Comparison of ENCODE assay signal across 8 cellular contexts in the genomic region with DNA sequence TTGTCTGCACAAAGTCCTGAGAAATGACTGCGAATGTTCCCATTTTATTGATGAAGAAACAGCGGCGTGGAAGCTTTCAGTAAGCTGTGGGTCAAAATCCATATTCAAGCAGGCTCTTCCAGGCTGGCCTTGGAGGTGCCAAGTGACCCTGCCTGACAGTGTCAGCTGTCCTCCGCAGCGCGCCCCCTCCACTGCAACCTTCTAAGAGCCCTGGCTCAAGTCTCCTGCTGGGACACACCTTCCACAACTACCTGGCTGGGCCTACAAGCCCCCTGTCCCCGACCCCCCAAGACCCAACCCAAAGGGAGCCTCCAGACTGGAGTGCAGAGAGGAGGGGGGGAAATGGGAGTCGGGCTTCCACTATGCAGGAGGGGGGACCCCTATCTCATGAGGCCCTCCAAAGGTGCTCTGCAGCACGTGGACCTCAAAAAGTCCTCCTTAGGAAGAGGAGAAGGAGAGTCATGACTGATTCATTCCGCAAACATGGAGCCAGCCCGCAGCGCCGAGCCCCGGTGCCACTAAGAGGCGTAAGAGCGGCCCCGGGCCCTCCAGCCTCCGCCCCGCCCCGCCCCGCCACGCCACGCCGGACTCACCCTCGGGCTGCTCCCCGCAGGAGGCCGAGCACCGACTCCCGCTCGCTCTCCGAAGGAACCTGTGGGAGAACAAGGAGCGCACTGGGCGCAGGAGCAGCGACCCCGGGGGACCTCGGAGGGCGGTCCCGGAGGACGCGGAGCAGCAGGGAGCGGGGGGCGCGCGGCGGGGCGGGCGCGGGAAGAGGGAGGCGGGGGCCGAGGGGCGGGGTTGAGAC. TPM values are rescaled to one million over a fixed set of nuclear protein-coding genes. Genes with fewer than 3 reads are reported as not detected.
DNase-seq lines count a peak whose midpoint lies in the region; ATAC-seq and TF ChIP-seq lines count a peak whose summit lies in the region.

No MANE protein-coding gene starts in this region.

- CTCF ChIA-PET in Caco-2 (lab: Charles Lee), result interaction anchor here (1.6 to 1.7 kb wide), 2 partner anchors 14 to 18 kb away, joined by 3 to 8 read pairs; no protein-coding TSS in a partner anchor

- intact Hi-C loops in Caco-2 (cut with micrococcal nuclease; ENCODE audit: unreplicated experiment), result loop anchor here (5.0 kb wide), 1 partner anchor 55 kb away; the partner anchor contains the start of gene DUSP3

- H3K9me3 ChIP-seq in Caco-2 (no peaks in the 10 kb centered on the region), neuron (ENCODE audit: low read length) (no peaks in the 10 kb centered on the region)

- H3K27me3 ChIP-seq in Caco-2 (replicated peaks; ENCODE audit: control insufficient read depth, insufficient read depth, low read length), result no peaks in the 10 kb centered on the region
- no peaks in the 10 kb centered on the region for H3K27me3 ChIP-seq in neuron (ENCODE audit: insufficient read depth, low read length)

- peak overlapping the region; percentile 96 for H2AFZ ChIP-seq in neuron (ENCODE audit: low read depth, low read length)

- H3K27me3 Mint-ChIP-seq in Caco-2 (ENCODE audit: insufficient read depth, unreplicated experiment), result peaks cover 6% of the 10 kb centered on the region

- H3K4me1 Mint-ChIP-seq in Caco-2 (ENCODE audit: low read depth, unreplicated experiment), result peaks cover 7% of the 10 kb centered on the region

- no TSS peak for BruUV-seq in Caco-2 (replicated peaks; lab: Mats Ljungman, UMichigan)

- peaks cover 8% of the 10 kb centered on the region for H3K36me3 Mint-ChIP-seq in Caco-2 (ENCODE audit: insufficient read depth, unreplicated experiment)

- H3K4me3 Mint-ChIP-seq in Caco-2 (ENCODE audit: unreplicated experiment), result peak overlapping the region; percentile 82

- ATAC-seq in GM19463 (IDR thresholded peaks at IDR 0.05; ENCODE audit: unreplicated experiment) (no peak), HG02884 (IDR thresholded peaks at IDR 0.05; ENCODE audit: unreplicated experiment) (no peak)

- H3K4me3 ChIP-seq in Caco-2 (ENCODE audit: low read depth, low read length) (peak overlapping the region; percentile 59), foreskin fibroblast (ENCODE audit: low read depth in 1 of 2, low read length in 2 of 2) (peak overlapping the region; percentile 59 to 70), neuron (ENCODE audit: low read length) (peak overlapping the region; percentile 60)
- peak overlapping the region; percentile 2; the same call in 1 of the 2 replicates for H3K4me3 ChIP-seq in Jurkat, Clone E6-1 (ENCODE audit: low read length)

- DNase-seq in Caco-2 (peak; percentile 60 to 67), foreskin fibroblast (peak; percentile 78 to 92), midbrain (lab: John Stamatoyannopoulos, UW) (no peak)
- DNase-seq in Jurkat, Clone E6-1 (ENCODE audit: low read depth, low spot score), result no peak
- DNase-seq in activated T-cell treated with anti-CD3 and anti-CD28 coated beads, Interleukin-2, amount 50 U/mL, for 1 hour, result peak; percentile 27

- H3K9me3 Mint-ChIP-seq in Caco-2 (ENCODE audit: unreplicated experiment), result no peaks in the 10 kb centered on the region

- H3K36me3 ChIP-seq in Caco-2 (ENCODE audit: control insufficient read depth, insufficient read depth, low read length), result no peaks in the 10 kb centered on the region
- H3K36me3 ChIP-seq in neuron (ENCODE audit: insufficient read depth, low read length), result no peaks in the 10 kb centered on the region

- H3K4me1 ChIP-seq in Caco-2 (peaks cover 5% of the 10 kb centered on the region; the same call in 1 of the 2 replicates), neuron (ENCODE audit: insufficient read depth, low read length) (peaks cover 23% of the 10 kb centered on the region)

- no peak overlapping the region for H3K27ac Mint-ChIP-seq in Caco-2 (ENCODE audit: unreplicated experiment)

- no peak for TF ChIP-seq CTCF in Caco-2 (IDR thresholded peaks at IDR 0.05; ENCODE audit: insufficient read depth in 1 of 2, low read depth in 1 of 2, low read length in 1 of 2, severe bottlenecking in 1 of 2, unreplicated experiment in 1 of 2)
- no peak for TF ChIP-seq CTCF in foreskin fibroblast (IDR thresholded peaks at IDR 0.05; ENCODE audit: low read depth, low read length)

- POLR2A ChIA-PET in Caco-2 (lab: Charles Lee), result interaction anchor here (0.6 kb wide), 1 partner anchor 54 kb away, joined by 4 read pairs; the partner anchor contains the start of gene DUSP3

RNA-seq across cellular contexts. Expression of gene MPP3, which starts 0.6 kb away (rescaled TPM):
- 7.9 and 8.3 TPM in 2 replicates for total RNA-seq in Caco-2 (2022)
- 4.7 TPM for polyA plus RNA-seq in Jurkat, Clone E6-1 (2012; ENCODE audit: insufficient read depth, insufficient read length)

RNA-seq across cellular contexts. Expression of gene CD300LG, which starts 14.6 kb away (rescaled TPM):
- not detected in 2 replicates for total RNA-seq in Caco-2 (2022)
- not detected for polyA plus RNA-seq in Jurkat, Clone E6-1 (2012; ENCODE audit: insufficient read depth, insufficient read length)

RNA-seq across cellular contexts. Expression of gene CFAP97D1, which starts 52.1 kb away (rescaled TPM):
- total RNA-seq in Caco-2 (2022), result 0.18 TPM in 1 of 2 replicates, not detected in the other
- polyA plus RNA-seq in Jurkat, Clone E6-1 (2012; ENCODE audit: insufficient read depth, insufficient read length), result not detected

RNA-seq across cellular contexts. Expression of gene DUSP3, which starts 53.6 kb away (rescaled TPM):
- total RNA-seq in Caco-2 (2022), result 78.8 and 86.3 TPM in 2 replicates
- 15.5 TPM for polyA plus RNA-seq in Jurkat, Clone E6-1 (2012; ENCODE audit: insufficient read depth, insufficient read length)

Comparison
In these comparisons a context has a peak if more than half of its experiments do, and no peak if none do; other contexts are left out.
1. DNase-seq: peak in Caco-2 (2 of 2), activated T-cell treated with anti-CD3 and anti-CD28 coated beads, Interleukin-2, amount 50 U/mL, for 1 hour (single experiment) and foreskin fibroblast (2 of 2); none in Jurkat, Clone E6-1 (single experiment) and midbrain (single experiment).
2. H3K4me3 ChIP-seq: peak in every context shown above with its lines; median percentile 64 in foreskin fibroblast; 60 in neuron; 59 in Caco-2; 2 in Jurkat, Clone E6-1.